In the genomic region with DNA sequence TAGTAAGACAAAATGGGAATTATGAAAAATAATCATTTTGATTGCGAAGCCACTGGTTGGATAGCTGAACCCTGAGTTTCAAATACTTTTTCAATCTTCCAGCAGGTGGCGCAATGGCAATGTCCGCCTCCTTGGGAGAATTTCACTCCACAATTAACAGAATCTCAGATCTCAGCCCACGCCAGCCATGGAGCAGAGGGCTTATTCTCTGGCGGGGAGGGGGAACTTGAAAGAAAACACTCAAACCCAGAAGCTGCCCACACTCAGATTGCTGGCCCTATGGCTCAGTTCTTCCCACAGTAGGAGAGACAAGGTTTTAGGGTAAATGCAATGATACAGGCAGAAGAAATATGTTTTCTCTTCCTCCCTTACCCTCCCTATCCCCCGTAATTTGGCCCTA, we compare ENCODE assay signal across 8 cellular contexts. TPM values are rescaled to one million over a fixed set of nuclear protein-coding genes. Genes with fewer than 3 reads are reported as not detected.
DNase-seq lines count a peak whose midpoint lies in the region; ATAC-seq and TF ChIP-seq lines count a peak whose summit lies in the region.

No MANE protein-coding gene starts in this region.

- TF ChIP-seq CTCF in colonic mucosa (IDR thresholded peaks at IDR 0.05) (peak; percentile 73), lower lobe of right lung (IDR thresholded peaks at IDR 0.05) (peak; percentile 80)

- H3K9me3 ChIP-seq in colonic mucosa (no peaks in the 10 kb centered on the region), lower lobe of right lung (no peaks in the 10 kb centered on the region)

- H3K4me3 ChIP-seq in colonic mucosa (no peak overlapping the region), lower lobe of right lung (no peak overlapping the region)

- intact Hi-C loops in colonic mucosa (cut with DNase I) (loop anchor here (1.0 kb wide), 1 partner anchor 121 kb away; no protein-coding TSS in a partner anchor), lower lobe of right lung (cut with DNase I) (loop anchor here (5.0 kb wide), 1 partner anchor 120 kb away; no protein-coding TSS in a partner anchor)

- H3K36me3 ChIP-seq in colonic mucosa (no peaks in the 10 kb centered on the region), lower lobe of right lung (no peaks in the 10 kb centered on the region)

- no peak overlapping the region for H3K9ac ChIP-seq in colonic mucosa (ENCODE audit: low read depth in 2 of 2, low read length in 2 of 2)

- H3K27me3 ChIP-seq in colonic mucosa (no peaks in the 10 kb centered on the region), lower lobe of right lung (ENCODE audit: low read depth) (no peaks in the 10 kb centered on the region)

- peak; percentile 56 for ATAC-seq in GM19397 (IDR thresholded peaks at IDR 0.05; ENCODE audit: unreplicated experiment)
- ATAC-seq in lower lobe of right lung = peak; percentile 50 to 69
- no peak for ATAC-seq in GM21528 (IDR thresholded peaks at IDR 0.05; ENCODE audit: low FRiP score, unreplicated experiment)

- peak in 10 of 14 donors; percentile 2 to 42 (median 17) for DNase-seq in C1 segment of cervical spinal cord (lab: John Stamatoyannopoulos, UW)
- peak; percentile 16 for DNase-seq in NCI-H2029 treated with DMSO at 0.1 percent for 48 hours (lab: John Stamatoyannopoulos, UW)
- peak; percentile 63 for DNase-seq in activated CD4-positive, alpha-beta T cell treated with anti-CD3 and anti-CD28 coated beads for 48 hours
- peak; percentile 40 for DNase-seq in colonic mucosa
- no peak for DNase-seq in lower lobe of right lung
- DNase-seq in stimulated activated CD8-positive, alpha-beta memory T cell treated with anti-CD3 and anti-CD28 coated beads, Interleukin-12 subunit alpha, Interleukin-12 subunit beta, amount 100 ng/mL, for 24 hours (ENCODE audit: extremely low read depth) = peak; percentile 5

- no peak overlapping the region for H3K27ac ChIP-seq in colonic mucosa
- no peak overlapping the region for H3K27ac ChIP-seq in lower lobe of right lung

- H3K4me1 ChIP-seq in colonic mucosa (no peaks in the 10 kb centered on the region), lower lobe of right lung (peaks cover 4% of the 10 kb centered on the region)

RNA-seq across cellular contexts. Expression of a gene that starts 38.7 kb away (rescaled TPM):
- total RNA-seq in colonic mucosa (10 to 100 TPM; 51.0 to 52.7 TPM), lower lobe of right lung (72.6 TPM)
